1 cellular context compared by ENCODE assay signal in the genomic region with DNA sequence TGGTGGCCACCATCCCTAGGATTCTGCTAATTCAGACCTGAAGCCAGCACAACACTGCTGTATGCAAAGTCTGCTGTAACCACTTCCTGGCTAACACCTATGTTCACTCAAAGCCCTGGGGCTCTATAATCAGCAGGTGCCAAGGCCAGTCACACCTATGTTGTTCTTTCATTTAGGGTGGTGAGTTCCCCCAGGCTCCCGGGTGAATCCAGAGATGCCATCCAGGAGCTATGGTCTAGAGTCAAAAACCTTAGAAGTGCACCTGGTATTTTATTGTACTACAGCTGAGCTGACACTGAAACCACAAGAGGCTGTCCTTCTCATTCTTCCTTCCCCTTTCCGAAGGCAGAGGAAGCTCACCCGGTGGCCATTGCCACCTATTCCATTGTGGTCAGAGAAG.
TF ChIP-seq lines count a peak whose summit lies in the region.

No MANE protein-coding gene starts in this region.

TF ChIP-seq in GM12878, 131 proteins besides CTCF, POLR2A, EP300 and RAD21 (continued from another document and continues in another):
- TF ChIP-seq, protein P1, sequence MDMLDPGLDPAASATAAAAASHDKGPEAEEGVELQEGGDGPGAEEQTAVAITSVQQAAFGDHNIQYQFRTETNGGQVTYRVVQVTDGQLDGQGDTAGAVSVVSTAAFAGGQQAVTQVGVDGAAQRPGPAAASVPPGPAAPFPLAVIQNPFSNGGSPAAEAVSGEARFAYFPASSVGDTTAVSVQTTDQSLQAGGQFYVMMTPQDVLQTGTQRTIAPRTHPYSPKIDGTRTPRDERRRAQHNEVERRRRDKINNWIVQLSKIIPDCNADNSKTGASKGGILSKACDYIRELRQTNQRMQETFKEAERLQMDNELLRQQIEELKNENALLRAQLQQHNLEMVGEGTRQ (IDR thresholded peaks at IDR 0.05; ENCODE audit: borderline replicate concordance, low read depth, low read length) = no peak
- TF ChIP-seq MEF2A (IDR thresholded peaks at IDR 0.05; ENCODE audit: insufficient read depth, low read depth, low read length) (no peak), PAX8 (IDR thresholded peaks at IDR 0.05) (no peak), SMAD1 (IDR thresholded peaks at IDR 0.05; ENCODE audit: low read depth, partially characterized antibody) (no peak), SRF (IDR thresholded peaks at IDR 0.05; ENCODE audit: low read depth in 2 of 2, low read length in 2 of 2) (no peak), MTA2 (IDR thresholded peaks at IDR 0.05; ENCODE audit: low read depth) (peak; percentile 83), SPI1 (IDR thresholded peaks at IDR 0.05; ENCODE audit: borderline replicate concordance, insufficient read depth, low read depth, low read length) (no peak), ZZZ3 (IDR thresholded peaks at IDR 0.05; ENCODE audit: control insufficient read depth, insufficient read length, low read depth) (no peak), EGR1 (IDR thresholded peaks at IDR 0.05; ENCODE audit: borderline replicate concordance in 1 of 2, low read depth in 2 of 2, low read length in 2 of 2) (no peak), CREB1 (IDR thresholded peaks at IDR 0.05; ENCODE audit: low read depth) (no peak), NR2C2 (IDR thresholded peaks at IDR 0.05; ENCODE audit: borderline replicate concordance, control insufficient read depth, insufficient read length, low read depth) (no peak), NR2F1 (conservative IDR thresholded peaks at IDR 0.05) (peak; percentile 62), CEBPB (IDR thresholded peaks at IDR 0.05; ENCODE audit: borderline replicate concordance in 1 of 2, low read depth in 2 of 2, low read length in 2 of 2) (no peak), TARDBP (IDR thresholded peaks at IDR 0.05; ENCODE audit: borderline replicate concordance) (no peak), IRF4 (IDR thresholded peaks at IDR 0.05; ENCODE audit: low read depth, low read length) (no peak), ATF7 (IDR thresholded peaks at IDR 0.05; ENCODE audit: low read depth) (peak; percentile 49; the same call in 1 of the 2 replicates), PAX5 (IDR thresholded peaks at IDR 0.05; ENCODE audit: borderline replicate concordance, low read depth, low read length) (no peak), EZH2 (IDR thresholded peaks at IDR 0.05; ENCODE audit: borderline replicate concordance, control insufficient read depth, low read depth, low read length) (no peak), RFX5 (IDR thresholded peaks at IDR 0.05; ENCODE audit: low read depth, low read length) (no peak), PML (IDR thresholded peaks at IDR 0.05; ENCODE audit: low read length) (no peak), NFIC (IDR thresholded peaks at IDR 0.05; ENCODE audit: low read depth, low read length) (no peak), ZNF274 (IDR thresholded peaks at IDR 0.05; ENCODE audit: insufficient read depth, insufficient read length) (no peak)
- TF ChIP-seq, protein P2, sequence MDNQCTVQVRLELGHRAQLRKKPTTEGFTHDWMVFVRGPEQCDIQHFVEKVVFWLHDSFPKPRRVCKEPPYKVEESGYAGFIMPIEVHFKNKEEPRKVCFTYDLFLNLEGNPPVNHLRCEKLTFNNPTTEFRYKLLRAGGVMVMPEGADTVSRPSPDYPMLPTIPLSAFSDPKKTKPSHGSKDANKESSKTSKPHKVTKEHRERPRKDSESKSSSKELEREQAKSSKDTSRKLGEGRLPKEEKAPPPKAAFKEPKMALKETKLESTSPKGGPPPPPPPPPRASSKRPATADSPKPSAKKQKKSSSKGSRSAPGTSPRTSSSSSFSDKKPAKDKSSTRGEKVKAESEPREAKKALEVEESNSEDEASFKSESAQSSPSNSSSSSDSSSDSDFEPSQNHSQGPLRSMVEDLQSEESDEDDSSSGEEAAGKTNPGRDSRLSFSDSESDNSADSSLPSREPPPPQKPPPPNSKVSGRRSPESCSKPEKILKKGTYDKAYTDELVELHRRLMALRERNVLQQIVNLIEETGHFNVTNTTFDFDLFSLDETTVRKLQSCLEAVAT (IDR thresholded peaks at IDR 0.05) = 0 out of 2 replicates have a peak, but pooled peaks have one; percentile 48
- TF ChIP-seq, protein P3, sequence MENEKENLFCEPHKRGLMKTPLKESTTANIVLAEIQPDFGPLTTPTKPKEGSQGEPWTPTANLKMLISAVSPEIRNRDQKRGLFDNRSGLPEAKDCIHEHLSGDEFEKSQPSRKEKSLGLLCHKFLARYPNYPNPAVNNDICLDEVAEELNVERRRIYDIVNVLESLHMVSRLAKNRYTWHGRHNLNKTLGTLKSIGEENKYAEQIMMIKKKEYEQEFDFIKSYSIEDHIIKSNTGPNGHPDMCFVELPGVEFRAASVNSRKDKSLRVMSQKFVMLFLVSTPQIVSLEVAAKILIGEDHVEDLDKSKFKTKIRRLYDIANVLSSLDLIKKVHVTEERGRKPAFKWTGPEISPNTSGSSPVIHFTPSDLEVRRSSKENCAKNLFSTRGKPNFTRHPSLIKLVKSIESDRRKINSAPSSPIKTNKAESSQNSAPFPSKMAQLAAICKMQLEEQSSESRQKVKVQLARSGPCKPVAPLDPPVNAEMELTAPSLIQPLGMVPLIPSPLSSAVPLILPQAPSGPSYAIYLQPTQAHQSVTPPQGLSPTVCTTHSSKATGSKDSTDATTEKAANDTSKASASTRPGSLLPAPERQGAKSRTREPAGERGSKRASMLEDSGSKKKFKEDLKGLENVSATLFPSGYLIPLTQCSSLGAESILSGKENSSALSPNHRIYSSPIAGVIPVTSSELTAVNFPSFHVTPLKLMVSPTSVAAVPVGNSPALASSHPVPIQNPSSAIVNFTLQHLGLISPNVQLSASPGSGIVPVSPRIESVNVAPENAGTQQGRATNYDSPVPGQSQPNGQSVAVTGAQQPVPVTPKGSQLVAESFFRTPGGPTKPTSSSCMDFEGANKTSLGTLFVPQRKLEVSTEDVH (IDR thresholded peaks at IDR 0.05; ENCODE audit: low read depth, partially characterized antibody) = no peak
- TF ChIP-seq, protein P4, sequence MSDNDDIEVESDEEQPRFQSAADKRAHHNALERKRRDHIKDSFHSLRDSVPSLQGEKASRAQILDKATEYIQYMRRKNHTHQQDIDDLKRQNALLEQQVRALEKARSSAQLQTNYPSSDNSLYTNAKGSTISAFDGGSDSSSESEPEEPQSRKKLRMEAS (IDR thresholded peaks at IDR 0.05; ENCODE audit: low read depth, low read length) = no peak
- TF ChIP-seq, protein P5, sequence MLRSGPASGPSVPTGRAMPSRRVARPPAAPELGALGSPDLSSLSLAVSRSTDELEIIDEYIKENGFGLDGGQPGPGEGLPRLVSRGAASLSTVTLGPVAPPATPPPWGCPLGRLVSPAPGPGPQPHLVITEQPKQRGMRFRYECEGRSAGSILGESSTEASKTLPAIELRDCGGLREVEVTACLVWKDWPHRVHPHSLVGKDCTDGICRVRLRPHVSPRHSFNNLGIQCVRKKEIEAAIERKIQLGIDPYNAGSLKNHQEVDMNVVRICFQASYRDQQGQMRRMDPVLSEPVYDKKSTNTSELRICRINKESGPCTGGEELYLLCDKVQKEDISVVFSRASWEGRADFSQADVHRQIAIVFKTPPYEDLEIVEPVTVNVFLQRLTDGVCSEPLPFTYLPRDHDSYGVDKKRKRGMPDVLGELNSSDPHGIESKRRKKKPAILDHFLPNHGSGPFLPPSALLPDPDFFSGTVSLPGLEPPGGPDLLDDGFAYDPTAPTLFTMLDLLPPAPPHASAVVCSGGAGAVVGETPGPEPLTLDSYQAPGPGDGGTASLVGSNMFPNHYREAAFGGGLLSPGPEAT (IDR thresholded peaks at IDR 0.05; ENCODE audit: low read depth) = no peak; the same call in 1 of the 2 replicates
- TF ChIP-seq, protein P6, sequence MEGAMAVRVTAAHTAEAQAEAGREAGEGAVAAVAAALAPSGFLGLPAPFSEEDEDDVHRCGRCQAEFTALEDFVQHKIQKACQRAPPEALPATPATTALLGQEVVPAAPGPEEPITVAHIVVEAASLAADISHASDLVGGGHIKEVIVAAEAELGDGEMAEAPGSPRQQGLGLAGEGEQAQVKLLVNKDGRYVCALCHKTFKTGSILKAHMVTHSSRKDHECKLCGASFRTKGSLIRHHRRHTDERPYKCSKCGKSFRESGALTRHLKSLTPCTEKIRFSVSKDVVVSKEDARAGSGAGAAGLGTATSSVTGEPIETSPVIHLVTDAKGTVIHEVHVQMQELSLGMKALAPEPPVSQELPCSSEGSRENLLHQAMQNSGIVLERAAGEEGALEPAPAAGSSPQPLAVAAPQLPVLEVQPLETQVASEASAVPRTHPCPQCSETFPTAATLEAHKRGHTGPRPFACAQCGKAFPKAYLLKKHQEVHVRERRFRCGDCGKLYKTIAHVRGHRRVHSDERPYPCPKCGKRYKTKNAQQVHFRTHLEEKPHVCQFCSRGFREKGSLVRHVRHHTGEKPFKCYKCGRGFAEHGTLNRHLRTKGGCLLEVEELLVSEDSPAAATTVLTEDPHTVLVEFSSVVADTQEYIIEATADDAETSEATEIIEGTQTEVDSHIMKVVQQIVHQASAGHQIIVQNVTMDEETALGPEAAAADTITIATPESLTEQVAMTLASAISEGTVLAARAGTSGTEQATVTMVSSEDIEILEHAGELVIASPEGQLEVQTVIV (IDR thresholded peaks at IDR 0.05; ENCODE audit: borderline replicate concordance, partially characterized antibody) = no peak
- TF ChIP-seq, protein P7, sequence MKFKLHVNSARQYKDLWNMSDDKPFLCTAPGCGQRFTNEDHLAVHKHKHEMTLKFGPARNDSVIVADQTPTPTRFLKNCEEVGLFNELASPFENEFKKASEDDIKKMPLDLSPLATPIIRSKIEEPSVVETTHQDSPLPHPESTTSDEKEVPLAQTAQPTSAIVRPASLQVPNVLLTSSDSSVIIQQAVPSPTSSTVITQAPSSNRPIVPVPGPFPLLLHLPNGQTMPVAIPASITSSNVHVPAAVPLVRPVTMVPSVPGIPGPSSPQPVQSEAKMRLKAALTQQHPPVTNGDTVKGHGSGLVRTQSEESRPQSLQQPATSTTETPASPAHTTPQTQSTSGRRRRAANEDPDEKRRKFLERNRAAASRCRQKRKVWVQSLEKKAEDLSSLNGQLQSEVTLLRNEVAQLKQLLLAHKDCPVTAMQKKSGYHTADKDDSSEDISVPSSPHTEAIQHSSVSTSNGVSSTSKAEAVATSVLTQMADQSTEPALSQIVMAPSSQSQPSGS (IDR thresholded peaks at IDR 0.05; ENCODE audit: low read length) = no peak; the same call in 1 of the 2 replicates
- TF ChIP-seq, protein P8, sequence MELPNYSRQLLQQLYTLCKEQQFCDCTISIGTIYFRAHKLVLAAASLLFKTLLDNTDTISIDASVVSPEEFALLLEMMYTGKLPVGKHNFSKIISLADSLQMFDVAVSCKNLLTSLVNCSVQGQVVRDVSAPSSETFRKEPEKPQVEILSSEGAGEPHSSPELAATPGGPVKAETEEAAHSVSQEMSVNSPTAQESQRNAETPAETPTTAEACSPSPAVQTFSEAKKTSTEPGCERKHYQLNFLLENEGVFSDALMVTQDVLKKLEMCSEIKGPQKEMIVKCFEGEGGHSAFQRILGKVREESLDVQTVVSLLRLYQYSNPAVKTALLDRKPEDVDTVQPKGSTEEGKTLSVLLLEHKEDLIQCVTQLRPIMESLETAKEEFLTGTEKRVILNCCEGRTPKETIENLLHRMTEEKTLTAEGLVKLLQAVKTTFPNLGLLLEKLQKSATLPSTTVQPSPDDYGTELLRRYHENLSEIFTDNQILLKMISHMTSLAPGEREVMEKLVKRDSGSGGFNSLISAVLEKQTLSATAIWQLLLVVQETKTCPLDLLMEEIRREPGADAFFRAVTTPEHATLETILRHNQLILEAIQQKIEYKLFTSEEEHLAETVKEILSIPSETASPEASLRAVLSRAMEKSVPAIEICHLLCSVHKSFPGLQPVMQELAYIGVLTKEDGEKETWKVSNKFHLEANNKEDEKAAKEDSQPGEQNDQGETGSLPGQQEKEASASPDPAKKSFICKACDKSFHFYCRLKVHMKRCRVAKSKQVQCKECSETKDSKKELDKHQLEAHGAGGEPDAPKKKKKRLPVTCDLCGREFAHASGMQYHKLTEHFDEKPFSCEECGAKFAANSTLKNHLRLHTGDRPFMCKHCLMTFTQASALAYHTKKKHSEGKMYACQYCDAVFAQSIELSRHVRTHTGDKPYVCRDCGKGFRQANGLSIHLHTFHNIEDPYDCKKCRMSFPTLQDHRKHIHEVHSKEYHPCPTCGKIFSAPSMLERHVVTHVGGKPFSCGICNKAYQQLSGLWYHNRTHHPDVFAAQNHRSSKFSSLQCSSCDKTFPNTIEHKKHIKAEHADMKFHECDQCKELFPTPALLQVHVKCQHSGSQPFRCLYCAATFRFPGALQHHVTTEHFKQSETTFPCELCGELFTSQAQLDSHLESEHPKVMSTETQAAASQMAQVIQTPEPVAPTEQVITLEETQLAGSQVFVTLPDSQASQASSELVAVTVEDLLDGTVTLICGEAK (IDR thresholded peaks at IDR 0.05; ENCODE audit: borderline replicate concordance) = no peak
- TF ChIP-seq, protein P9, sequence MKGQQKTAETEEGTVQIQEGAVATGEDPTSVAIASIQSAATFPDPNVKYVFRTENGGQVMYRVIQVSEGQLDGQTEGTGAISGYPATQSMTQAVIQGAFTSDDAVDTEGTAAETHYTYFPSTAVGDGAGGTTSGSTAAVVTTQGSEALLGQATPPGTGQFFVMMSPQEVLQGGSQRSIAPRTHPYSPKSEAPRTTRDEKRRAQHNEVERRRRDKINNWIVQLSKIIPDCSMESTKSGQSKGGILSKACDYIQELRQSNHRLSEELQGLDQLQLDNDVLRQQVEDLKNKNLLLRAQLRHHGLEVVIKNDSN (IDR thresholded peaks at IDR 0.05; ENCODE audit: borderline replicate concordance, extremely low read length, insufficient read depth, low read depth, low read length) = no peak
- TF ChIP-seq, protein P10, sequence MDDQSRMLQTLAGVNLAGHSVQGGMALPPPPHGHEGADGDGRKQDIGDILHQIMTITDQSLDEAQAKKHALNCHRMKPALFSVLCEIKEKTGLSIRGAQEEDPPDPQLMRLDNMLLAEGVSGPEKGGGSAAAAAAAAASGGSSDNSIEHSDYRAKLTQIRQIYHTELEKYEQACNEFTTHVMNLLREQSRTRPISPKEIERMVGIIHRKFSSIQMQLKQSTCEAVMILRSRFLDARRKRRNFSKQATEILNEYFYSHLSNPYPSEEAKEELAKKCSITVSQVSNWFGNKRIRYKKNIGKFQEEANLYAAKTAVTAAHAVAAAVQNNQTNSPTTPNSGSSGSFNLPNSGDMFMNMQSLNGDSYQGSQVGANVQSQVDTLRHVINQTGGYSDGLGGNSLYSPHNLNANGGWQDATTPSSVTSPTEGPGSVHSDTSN (IDR thresholded peaks at IDR 0.05; ENCODE audit: insufficient replicate concordance, low read depth, low read length) = no peak
- TF ChIP-seq, protein P11, sequence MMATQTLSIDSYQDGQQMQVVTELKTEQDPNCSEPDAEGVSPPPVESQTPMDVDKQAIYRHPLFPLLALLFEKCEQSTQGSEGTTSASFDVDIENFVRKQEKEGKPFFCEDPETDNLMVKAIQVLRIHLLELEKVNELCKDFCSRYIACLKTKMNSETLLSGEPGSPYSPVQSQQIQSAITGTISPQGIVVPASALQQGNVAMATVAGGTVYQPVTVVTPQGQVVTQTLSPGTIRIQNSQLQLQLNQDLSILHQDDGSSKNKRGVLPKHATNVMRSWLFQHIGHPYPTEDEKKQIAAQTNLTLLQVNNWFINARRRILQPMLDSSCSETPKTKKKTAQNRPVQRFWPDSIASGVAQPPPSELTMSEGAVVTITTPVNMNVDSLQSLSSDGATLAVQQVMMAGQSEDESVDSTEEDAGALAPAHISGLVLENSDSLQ (IDR thresholded peaks at IDR 0.05) = no peak
- TF ChIP-seq, protein P12, sequence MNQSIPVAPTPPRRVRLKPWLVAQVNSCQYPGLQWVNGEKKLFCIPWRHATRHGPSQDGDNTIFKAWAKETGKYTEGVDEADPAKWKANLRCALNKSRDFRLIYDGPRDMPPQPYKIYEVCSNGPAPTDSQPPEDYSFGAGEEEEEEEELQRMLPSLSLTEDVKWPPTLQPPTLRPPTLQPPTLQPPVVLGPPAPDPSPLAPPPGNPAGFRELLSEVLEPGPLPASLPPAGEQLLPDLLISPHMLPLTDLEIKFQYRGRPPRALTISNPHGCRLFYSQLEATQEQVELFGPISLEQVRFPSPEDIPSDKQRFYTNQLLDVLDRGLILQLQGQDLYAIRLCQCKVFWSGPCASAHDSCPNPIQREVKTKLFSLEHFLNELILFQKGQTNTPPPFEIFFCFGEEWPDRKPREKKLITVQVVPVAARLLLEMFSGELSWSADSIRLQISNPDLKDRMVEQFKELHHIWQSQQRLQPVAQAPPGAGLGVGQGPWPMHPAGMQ (IDR thresholded peaks at IDR 0.05; ENCODE audit: borderline replicate concordance) = no peak
